Comparison of ENCODE assay signal across 16 cellular contexts in genomic region chr5:155982354-155982753, GRCh38.
DNase-seq lines count a peak whose midpoint lies in the region; ATAC-seq, FAIRE-seq and TF ChIP-seq lines count a peak whose summit lies in the region.
"Had no signal": no experiment of that assay in that cellular context is flagged by ENCODE, and none has a peak within 500 bp of the region (broad histone marks: within the 10 kb centered on the region; RNA-seq: fewer than 3 reads in every experiment).

No MANE protein-coding gene starts in this region.

- no peak overlapping the region for H3K4me3 Mint-ChIP-seq in activated CD8-positive, alpha-beta T cell treated with anti-CD3 and anti-CD28 coated beads for 36 hours
- H3K4me3 Mint-ChIP-seq: GM23338, H9 had no signal

- peak overlapping the region; percentile 46 for H3K4me2 ChIP-seq in smooth muscle cell
- H3K4me2 ChIP-seq: BLaER1, GM23338 had no signal

- no peaks in the 10 kb centered on the region for H3K9me3 Mint-ChIP-seq in activated CD8-positive, alpha-beta T cell treated with anti-CD3 and anti-CD28 coated beads for 36 hours
- H3K9me3 Mint-ChIP-seq: CD8-positive, alpha-beta memory T cell; GM23338; H9 had no signal

- TF ChIP-seq CTCF in heart right ventricle (IDR thresholded peaks at IDR 0.05) (no peak), smooth muscle cell (IDR thresholded peaks at IDR 0.05; ENCODE audit: borderline replicate concordance, insufficient read depth, poor library complexity, severe bottlenecking) (no peak)
- TF ChIP-seq CTCF in activated CD8-positive, alpha-beta T cell treated with anti-CD3 and anti-CD28 coated beads for 36 hours (IDR thresholded peaks at IDR 0.05) = no peak

- no peaks in the 10 kb centered on the region for H4K20me1 ChIP-seq in smooth muscle cell (ENCODE audit: low read depth)
- H4K20me1 ChIP-seq: BLaER1 had no signal

- no peak for DNase-seq in Right ventricle myocardium inferior (ENCODE audit: missing footprints)
- no peak for DNase-seq in cardiac septum (ENCODE audit: low spot score)
- no peak for DNase-seq in heart right ventricle
- DNase-seq in smooth muscle cell (lab: John Stamatoyannopoulos, UW; ENCODE audit: unreplicated experiment) = no peak
- DNase-seq in activated CD8-positive, alpha-beta T cell treated with anti-CD3 and anti-CD28 coated beads for 36 hours = no peak
- DNase-seq in H54 (ENCODE audit: insufficient read length, low spot score) = no peak
- no peak for DNase-seq in GM03348 (ENCODE audit: low spot score)
- DNase-seq: AML-193; Caco-2; CD8-positive, alpha-beta memory T cell; GF-D8; H9 had no signal

- intact Hi-C loops in Right ventricle myocardium inferior (cut with DNase I) (no loop called here), cardiac septum (cut with DNase I) (no loop called here), heart right ventricle (cut with DNase I) (no loop called here)
- intact Hi-C loops in activated CD8-positive, alpha-beta T cell treated with anti-CD3 and anti-CD28 coated beads for 36 hours (cut with micrococcal nuclease) = no loop called here

- no peak overlapping the region for H3K27ac Mint-ChIP-seq in activated CD8-positive, alpha-beta T cell treated with anti-CD3 and anti-CD28 coated beads for 36 hours
- H3K27ac Mint-ChIP-seq: GM23338, H9 had no signal

- H3K36me3 ChIP-seq in heart right ventricle (no peaks in the 10 kb centered on the region), smooth muscle cell (ENCODE audit: low read depth) (no peaks in the 10 kb centered on the region)
- H3K36me3 ChIP-seq: BLaER1 had no signal

- H3K9me3 ChIP-seq in heart right ventricle (no peaks in the 10 kb centered on the region), smooth muscle cell (replicated peaks; ENCODE audit: low read depth) (no peaks in the 10 kb centered on the region)
- H3K9me3 ChIP-seq: BLaER1, Caco-2 had no signal

- no peaks in the 10 kb centered on the region for H3K79me2 ChIP-seq in smooth muscle cell (ENCODE audit: low read depth)

- 31 to 33% methylated on average over 3 of the region's 3 CpGs for WGBS in heart right ventricle, 2 donors
- WGBS in smooth muscle cell (ENCODE audit: low lambda C conversion rate) = 70% methylated on average over 3 of the region's 3 CpGs

- no peaks in the 10 kb centered on the region for H3K4me1 Mint-ChIP-seq in activated CD8-positive, alpha-beta T cell treated with anti-CD3 and anti-CD28 coated beads for 36 hours (ENCODE audit: low read depth)
- H3K4me1 Mint-ChIP-seq: CD8-positive, alpha-beta memory T cell had no signal

- CTCF ChIA-PET in activated CD8-positive, alpha-beta T cell treated with anti-CD3 and anti-CD28 coated beads for 36 hours (lab: Charles Lee) = no interaction called here

- no peaks in the 10 kb centered on the region for H3F3A ChIP-seq in smooth muscle cell (ENCODE audit: low read depth)

- no peak for TF ChIP-seq POLR2A in H54 (IDR thresholded peaks at IDR 0.05; ENCODE audit: low read depth, low read length)

- peaks cover 2% of the 10 kb centered on the region for H3K27me3 Mint-ChIP-seq in activated CD8-positive, alpha-beta T cell treated with anti-CD3 and anti-CD28 coated beads for 36 hours

- peaks cover 0 to 27% (median 19%) of the 10 kb centered on the region in 9 donors for H3K4me1 ChIP-seq in heart right ventricle
- no peaks in the 10 kb centered on the region for H3K4me1 ChIP-seq in smooth muscle cell (ENCODE audit: low read depth)
- H3K4me1 ChIP-seq: BLaER1, Caco-2 had no signal

- ATAC-seq in Right ventricle myocardium inferior (peak; percentile 56), heart right ventricle (peak in 6 of 8 donors; percentile 9 to 62 (median 50)), HG02798 (IDR thresholded peaks at IDR 0.05; ENCODE audit: poor library complexity, unreplicated experiment) (no peak)
- no peak for ATAC-seq in activated CD8-positive, alpha-beta T cell treated with anti-CD3 and anti-CD28 coated beads for 36 hours
- ATAC-seq: GM23338 had no signal

- H3K4me3 ChIP-seq in heart right ventricle = peak overlapping the region in 4 of 10 donors; percentile 2 to 9 (median 7)
- no peak overlapping the region for H3K4me3 ChIP-seq in smooth muscle cell
- H3K4me3 ChIP-seq: BLaER1, GM23338 had no signal

- H3K27ac ChIP-seq in heart right ventricle (peak overlapping the region in 4 of 10 donors; percentile 14 to 51 (median 34)), smooth muscle cell (ENCODE audit: low read depth) (no peak overlapping the region)
- H3K27ac ChIP-seq: 22Rv1, BLaER1 had no signal

- POLR2A ChIA-PET in activated CD8-positive, alpha-beta T cell treated with anti-CD3 and anti-CD28 coated beads for 36 hours (lab: Charles Lee) = no interaction called here

- FAIRE-seq in H54 (lab: Jason Lieb, UNC) = no peak

- H3K27me3 ChIP-seq in heart right ventricle = no peaks in the 10 kb centered on the region
- H3K27me3 ChIP-seq in smooth muscle cell (ENCODE audit: low read depth) = no peaks in the 10 kb centered on the region
- H3K27me3 ChIP-seq: BLaER1 had no signal

- no peak overlapping the region for H2AFZ ChIP-seq in smooth muscle cell (ENCODE audit: low read depth)
- H2AFZ ChIP-seq: GM23338 had no signal

- no peaks in the 10 kb centered on the region for H3K36me3 Mint-ChIP-seq in activated CD8-positive, alpha-beta T cell treated with anti-CD3 and anti-CD28 coated beads for 36 hours (ENCODE audit: low read depth)
- H3K36me3 Mint-ChIP-seq: CD8-positive, alpha-beta memory T cell had no signal

- no peak overlapping the region for H3K9ac ChIP-seq in smooth muscle cell (ENCODE audit: low read depth)
- H3K9ac ChIP-seq: BLaER1 had no signal

Comparison
In these comparisons a context has a peak if more than half of its experiments do, and no peak if none do; other contexts are left out.
1. ATAC-seq: peak in Right ventricle myocardium inferior (single experiment) and heart right ventricle (6 of 8); none in activated CD8-positive, alpha-beta T cell treated with anti-CD3 and anti-CD28 coated beads for 36 hours (single experiment) and HG02798 (single experiment).